In the genomic region with DNA sequence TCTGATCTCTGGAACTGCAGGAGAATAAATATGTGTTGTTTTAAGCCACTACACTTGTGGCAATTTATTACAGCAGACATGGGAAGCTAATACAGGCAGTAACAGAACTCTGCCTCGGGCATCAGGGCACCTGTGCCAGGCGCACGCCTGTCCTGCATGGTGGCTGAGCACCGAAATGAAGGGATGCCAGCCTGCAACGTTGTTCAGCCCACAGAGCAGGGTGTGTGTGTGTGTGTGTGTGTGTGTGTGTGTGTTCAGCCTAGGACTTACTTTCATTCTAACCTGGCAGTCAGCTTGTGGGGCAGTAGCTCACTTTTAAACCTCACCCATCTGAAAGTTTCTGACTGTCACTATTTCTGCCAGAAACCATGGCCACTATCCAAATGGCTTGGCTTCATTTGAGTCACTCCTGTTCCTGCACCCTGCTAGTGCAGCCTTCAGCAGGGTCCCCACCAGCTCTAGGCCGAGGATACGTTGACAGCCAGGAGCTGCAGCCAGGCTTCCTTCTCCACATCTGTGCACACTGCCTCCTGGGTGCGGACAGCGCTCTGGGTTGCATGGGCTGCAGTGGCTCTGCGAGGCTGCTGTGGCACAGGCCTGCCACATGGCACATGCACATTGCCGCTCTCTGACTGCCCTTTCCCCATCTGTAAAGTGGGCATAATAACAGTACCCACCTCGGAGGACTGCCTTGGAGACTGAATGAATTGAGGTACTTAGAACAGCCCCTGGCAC, we compare ENCODE assay signal across 1 cellular context.
TF ChIP-seq lines count a peak whose summit lies in the region.

No MANE protein-coding gene starts in this region.

TF ChIP-seq in GM23338, 12 proteins besides CTCF, POLR2A, EP300 and RAD21:
- TF ChIP-seq, protein P1, sequence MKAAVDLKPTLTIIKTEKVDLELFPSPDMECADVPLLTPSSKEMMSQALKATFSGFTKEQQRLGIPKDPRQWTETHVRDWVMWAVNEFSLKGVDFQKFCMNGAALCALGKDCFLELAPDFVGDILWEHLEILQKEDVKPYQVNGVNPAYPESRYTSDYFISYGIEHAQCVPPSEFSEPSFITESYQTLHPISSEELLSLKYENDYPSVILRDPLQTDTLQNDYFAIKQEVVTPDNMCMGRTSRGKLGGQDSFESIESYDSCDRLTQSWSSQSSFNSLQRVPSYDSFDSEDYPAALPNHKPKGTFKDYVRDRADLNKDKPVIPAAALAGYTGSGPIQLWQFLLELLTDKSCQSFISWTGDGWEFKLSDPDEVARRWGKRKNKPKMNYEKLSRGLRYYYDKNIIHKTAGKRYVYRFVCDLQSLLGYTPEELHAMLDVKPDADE (IDR thresholded peaks at IDR 0.05) = no peak
- TF ChIP-seq EZH2 (IDR thresholded peaks at IDR 0.05; ENCODE audit: low read depth, unreplicated experiment) (no peak), EZH2phosphoT487 (IDR thresholded peaks at IDR 0.05; ENCODE audit: unreplicated experiment) (no peak), STAT1 (IDR thresholded peaks at IDR 0.05; ENCODE audit: unreplicated experiment) (no peak), ZNF331 (CRISPR knock-in tag; IDR thresholded peaks at IDR 0.05; ENCODE audit: low read depth) (no peak), NANOG (IDR thresholded peaks at IDR 0.05; ENCODE audit: borderline replicate concordance) (no peak), ZNF114 (CRISPR knock-in tag; IDR thresholded peaks at IDR 0.05) (no peak), CREB1 (CRISPR knock-in tag; IDR thresholded peaks at IDR 0.05; ENCODE audit: low read depth) (no peak), POLR2AphosphoS5 (IDR thresholded peaks at IDR 0.05; ENCODE audit: low read depth) (no peak), JUNB (IDR thresholded peaks at IDR 0.05; ENCODE audit: unreplicated experiment) (no peak)
- TF ChIP-seq, protein P2, sequence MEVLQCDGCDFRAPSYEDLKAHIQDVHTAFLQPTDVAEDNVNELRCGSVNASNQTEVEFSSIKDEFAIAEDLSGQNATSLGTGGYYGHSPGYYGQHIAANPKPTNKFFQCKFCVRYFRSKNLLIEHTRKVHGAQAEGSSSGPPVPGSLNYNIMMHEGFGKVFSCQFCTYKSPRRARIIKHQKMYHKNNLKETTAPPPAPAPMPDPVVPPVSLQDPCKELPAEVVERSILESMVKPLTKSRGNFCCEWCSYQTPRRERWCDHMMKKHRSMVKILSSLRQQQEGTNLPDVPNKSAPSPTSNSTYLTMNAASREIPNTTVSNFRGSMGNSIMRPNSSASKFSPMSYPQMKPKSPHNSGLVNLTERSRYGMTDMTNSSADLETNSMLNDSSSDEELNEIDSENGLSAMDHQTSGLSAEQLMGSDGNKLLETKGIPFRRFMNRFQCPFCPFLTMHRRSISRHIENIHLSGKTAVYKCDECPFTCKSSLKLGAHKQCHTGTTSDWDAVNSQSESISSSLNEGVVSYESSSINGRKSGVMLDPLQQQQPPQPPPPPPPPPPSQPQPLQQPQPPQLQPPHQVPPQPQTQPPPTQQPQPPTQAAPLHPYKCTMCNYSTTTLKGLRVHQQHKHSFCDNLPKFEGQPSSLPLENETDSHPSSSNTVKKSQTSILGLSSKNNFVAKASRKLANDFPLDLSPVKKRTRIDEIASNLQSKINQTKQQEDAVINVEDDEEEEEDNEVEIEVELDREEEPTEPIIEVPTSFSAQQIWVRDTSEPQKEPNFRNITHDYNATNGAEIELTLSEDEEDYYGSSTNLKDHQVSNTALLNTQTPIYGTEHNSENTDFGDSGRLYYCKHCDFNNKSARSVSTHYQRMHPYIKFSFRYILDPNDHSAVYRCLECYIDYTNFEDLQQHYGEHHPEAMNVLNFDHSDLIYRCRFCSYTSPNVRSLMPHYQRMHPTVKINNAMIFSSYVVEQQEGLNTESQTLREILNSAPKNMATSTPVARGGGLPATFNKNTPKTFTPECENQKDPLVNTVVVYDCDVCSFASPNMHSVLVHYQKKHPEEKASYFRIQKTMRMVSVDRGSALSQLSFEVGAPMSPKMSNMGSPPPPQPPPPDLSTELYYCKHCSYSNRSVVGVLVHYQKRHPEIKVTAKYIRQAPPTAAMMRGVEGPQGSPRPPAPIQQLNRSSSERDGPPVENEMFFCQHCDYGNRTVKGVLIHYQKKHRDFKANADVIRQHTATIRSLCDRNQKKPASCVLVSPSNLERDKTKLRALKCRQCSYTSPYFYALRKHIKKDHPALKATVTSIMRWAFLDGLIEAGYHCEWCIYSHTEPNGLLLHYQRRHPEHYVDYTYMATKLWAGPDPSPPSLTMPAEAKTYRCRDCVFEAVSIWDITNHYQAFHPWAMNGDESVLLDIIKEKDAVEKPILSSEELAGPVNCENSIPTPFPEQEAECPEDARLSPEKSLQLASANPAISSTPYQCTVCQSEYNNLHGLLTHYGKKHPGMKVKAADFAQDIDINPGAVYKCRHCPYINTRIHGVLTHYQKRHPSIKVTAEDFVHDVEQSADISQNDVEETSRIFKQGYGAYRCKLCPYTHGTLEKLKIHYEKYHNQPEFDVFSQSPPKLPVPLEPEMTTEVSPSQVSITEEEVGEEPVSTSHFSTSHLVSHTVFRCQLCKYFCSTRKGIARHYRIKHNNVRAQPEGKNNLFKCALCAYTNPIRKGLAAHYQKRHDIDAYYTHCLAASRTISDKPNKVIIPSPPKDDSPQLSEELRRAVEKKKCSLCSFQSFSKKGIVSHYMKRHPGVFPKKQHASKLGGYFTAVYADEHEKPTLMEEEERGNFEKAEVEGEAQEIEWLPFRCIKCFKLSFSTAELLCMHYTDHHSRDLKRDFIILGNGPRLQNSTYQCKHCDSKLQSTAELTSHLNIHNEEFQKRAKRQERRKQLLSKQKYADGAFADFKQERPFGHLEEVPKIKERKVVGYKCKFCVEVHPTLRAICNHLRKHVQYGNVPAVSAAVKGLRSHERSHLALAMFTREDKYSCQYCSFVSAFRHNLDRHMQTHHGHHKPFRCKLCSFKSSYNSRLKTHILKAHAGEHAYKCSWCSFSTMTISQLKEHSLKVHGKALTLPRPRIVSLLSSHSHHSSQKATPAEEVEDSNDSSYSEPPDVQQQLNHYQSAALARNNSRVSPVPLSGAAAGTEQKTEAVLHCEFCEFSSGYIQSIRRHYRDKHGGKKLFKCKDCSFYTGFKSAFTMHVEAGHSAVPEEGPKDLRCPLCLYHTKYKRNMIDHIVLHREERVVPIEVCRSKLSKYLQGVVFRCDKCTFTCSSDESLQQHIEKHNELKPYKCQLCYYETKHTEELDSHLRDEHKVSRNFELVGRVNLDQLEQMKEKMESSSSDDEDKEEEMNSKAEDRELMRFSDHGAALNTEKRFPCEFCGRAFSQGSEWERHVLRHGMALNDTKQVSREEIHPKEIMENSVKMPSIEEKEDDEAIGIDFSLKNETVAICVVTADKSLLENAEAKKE (CRISPR knock-in tag; IDR thresholded peaks at IDR 0.05) = no peak
- TF ChIP-seq, protein P3, sequence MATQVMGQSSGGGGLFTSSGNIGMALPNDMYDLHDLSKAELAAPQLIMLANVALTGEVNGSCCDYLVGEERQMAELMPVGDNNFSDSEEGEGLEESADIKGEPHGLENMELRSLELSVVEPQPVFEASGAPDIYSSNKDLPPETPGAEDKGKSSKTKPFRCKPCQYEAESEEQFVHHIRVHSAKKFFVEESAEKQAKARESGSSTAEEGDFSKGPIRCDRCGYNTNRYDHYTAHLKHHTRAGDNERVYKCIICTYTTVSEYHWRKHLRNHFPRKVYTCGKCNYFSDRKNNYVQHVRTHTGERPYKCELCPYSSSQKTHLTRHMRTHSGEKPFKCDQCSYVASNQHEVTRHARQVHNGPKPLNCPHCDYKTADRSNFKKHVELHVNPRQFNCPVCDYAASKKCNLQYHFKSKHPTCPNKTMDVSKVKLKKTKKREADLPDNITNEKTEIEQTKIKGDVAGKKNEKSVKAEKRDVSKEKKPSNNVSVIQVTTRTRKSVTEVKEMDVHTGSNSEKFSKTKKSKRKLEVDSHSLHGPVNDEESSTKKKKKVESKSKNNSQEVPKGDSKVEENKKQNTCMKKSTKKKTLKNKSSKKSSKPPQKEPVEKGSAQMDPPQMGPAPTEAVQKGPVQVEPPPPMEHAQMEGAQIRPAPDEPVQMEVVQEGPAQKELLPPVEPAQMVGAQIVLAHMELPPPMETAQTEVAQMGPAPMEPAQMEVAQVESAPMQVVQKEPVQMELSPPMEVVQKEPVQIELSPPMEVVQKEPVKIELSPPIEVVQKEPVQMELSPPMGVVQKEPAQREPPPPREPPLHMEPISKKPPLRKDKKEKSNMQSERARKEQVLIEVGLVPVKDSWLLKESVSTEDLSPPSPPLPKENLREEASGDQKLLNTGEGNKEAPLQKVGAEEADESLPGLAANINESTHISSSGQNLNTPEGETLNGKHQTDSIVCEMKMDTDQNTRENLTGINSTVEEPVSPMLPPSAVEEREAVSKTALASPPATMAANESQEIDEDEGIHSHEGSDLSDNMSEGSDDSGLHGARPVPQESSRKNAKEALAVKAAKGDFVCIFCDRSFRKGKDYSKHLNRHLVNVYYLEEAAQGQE (IDR thresholded peaks at IDR 0.05; ENCODE audit: unreplicated experiment) = no peak
TF ChIP-seq in GM23338: peak in this region for 0.
